ENCODE assay signal across 15 cellular contexts in the genomic region with DNA sequence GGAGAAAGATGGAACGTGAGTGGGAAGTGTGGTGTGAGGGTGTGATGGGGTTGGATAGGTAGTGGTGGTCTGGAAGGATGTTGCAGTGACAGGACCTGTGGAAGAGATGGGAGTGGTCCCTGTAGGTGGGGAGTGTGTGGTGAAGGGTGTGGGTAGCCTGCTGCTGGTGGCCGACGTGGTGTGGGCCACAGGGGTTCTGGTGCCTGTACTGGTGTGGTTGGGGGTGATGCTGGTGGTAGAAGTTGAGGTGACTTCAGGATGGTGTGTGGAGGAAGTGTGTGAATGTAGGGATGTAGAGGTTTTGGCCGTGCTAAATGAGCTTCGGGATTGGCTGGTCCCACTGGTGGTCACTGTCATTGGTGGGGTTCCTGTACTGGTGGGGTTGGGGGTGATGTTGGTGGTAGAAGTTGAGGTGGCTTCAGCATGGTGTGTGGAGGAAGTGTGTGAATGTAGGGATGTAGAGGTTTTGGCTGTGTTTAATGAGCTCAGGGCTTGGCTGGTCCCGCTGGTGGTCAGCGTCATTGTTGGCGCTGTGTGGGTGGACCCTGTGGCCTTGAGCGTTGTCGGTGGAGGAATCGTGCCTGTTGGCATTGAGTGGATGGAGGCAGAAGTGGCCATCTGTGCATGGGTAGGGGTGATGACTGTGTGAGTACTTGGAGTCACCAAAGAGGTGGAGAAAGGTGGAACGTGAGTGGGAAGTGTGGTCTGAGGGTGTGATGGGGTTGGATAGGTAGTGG. TPM values are rescaled to one million over a fixed set of nuclear protein-coding genes. Genes with fewer than 3 reads are reported as not detected.
A peak's percentile ranks its signal among the peaks of the same experiment; 100 is the strongest.
DNase-seq lines count a peak whose midpoint lies in the region; ATAC-seq and TF ChIP-seq lines count a peak whose summit lies in the region.
"Had no signal": no experiment of that assay in that cellular context is flagged by ENCODE, and none has a peak within 500 bp of the region (broad histone marks: within the 10 kb centered on the region; RNA-seq: fewer than 3 reads in every experiment).

No MANE protein-coding gene starts in this region.

- H3K4me1 ChIP-seq in HEK293 (ENCODE audit: control insufficient read depth, insufficient read depth, low read length) (no peaks in the 10 kb centered on the region), esophagus muscularis mucosa (no peaks in the 10 kb centered on the region)
- no peaks in the 10 kb centered on the region for H3K4me1 ChIP-seq in CD4-positive, alpha-beta memory T cell (ENCODE audit: insufficient read depth, low read length)
- H3K4me1 ChIP-seq: adrenal gland had no signal

- H3K27me3 Mint-ChIP-seq in natural killer cell (ENCODE audit: low read depth in 2 of 2) = no peaks in the 10 kb centered on the region
- H3K27me3 Mint-ChIP-seq in CD4-positive, alpha-beta memory T cell = no peaks in the 10 kb centered on the region
- H3K27me3 Mint-ChIP-seq: CD4-positive, alpha-beta T cell had no signal

- H3K36me3 Mint-ChIP-seq in natural killer cell = no peaks in the 10 kb centered on the region
- no peaks in the 10 kb centered on the region for H3K36me3 Mint-ChIP-seq in CD4-positive, alpha-beta memory T cell

- H3K27ac ChIP-seq in HEK293 (ENCODE audit: extremely low read depth, low read depth, low read length) (no peak overlapping the region), esophagus muscularis mucosa (replicated peaks in 1 of 4) (no peak overlapping the region)
- no peak overlapping the region for H3K27ac ChIP-seq in CD4-positive, alpha-beta memory T cell (ENCODE audit: low read depth, low read length)
- H3K27ac ChIP-seq: adrenal gland had no signal

- CTCF ChIA-PET in HEK293 (lab: Yijun Ruan, JAX) = no interaction called here
- CTCF ChIA-PET in CD4-positive, alpha-beta memory T cell (lab: Charles Lee; ENCODE audit: partially characterized antibody) = no interaction called here

- H3K27me3 ChIP-seq in esophagus muscularis mucosa = no peaks in the 10 kb centered on the region
- no peaks in the 10 kb centered on the region for H3K27me3 ChIP-seq in CD4-positive, alpha-beta memory T cell (ENCODE audit: insufficient read depth, low read length)
- H3K27me3 ChIP-seq: adrenal gland had no signal

- H3K9me3 Mint-ChIP-seq in natural killer cell = peaks cover 3 to 17% of the 10 kb centered on the region in 2 donors
- H3K9me3 Mint-ChIP-seq in CD4-positive, alpha-beta memory T cell = peaks cover 0 to 3% (median 0%) of the 10 kb centered on the region in 8 donors
- H3K9me3 Mint-ChIP-seq: CD4-positive, alpha-beta T cell had no signal

- TF ChIP-seq EP300 in esophagus muscularis mucosa (IDR thresholded peaks at IDR 0.05) = no peak

- H3K9me3 ChIP-seq in HEK293 (ENCODE audit: control insufficient read depth, insufficient read depth, low read depth, low read length) (no peaks in the 10 kb centered on the region), esophagus muscularis mucosa (no peaks in the 10 kb centered on the region)
- no peaks in the 10 kb centered on the region for H3K9me3 ChIP-seq in CD4-positive, alpha-beta memory T cell (ENCODE audit: control insufficient read depth in 1 of 2, low read length in 2 of 2)
- H3K9me3 ChIP-seq: adrenal gland had no signal

- peak overlapping the region; percentile 1 to 11 for H3K27ac Mint-ChIP-seq in natural killer cell
- H3K27ac Mint-ChIP-seq in CD4-positive, alpha-beta memory T cell = peak overlapping the region in 2 of 7 donors; percentile 14 to 56
- H3K27ac Mint-ChIP-seq: CD4-positive, alpha-beta T cell had no signal

- TF ChIP-seq POLR2A in esophagus muscularis mucosa (IDR thresholded peaks at IDR 0.05; ENCODE audit: low read depth) = no peak

- peaks cover 28 to 36% of the 10 kb centered on the region in 2 donors for H3K4me1 Mint-ChIP-seq in natural killer cell
- H3K4me1 Mint-ChIP-seq in CD4-positive, alpha-beta memory T cell = peaks cover 17 to 27% (median 23%) of the 10 kb centered on the region in 4 donors

- TF ChIP-seq CTCF in HEK293 (tag by site-specific recombination; IDR thresholded peaks at IDR 0.05) (no peak), esophagus muscularis mucosa (IDR thresholded peaks at IDR 0.05) (no peak), natural killer cell (IDR thresholded peaks at IDR 0.05) (no peak)

- H3K4me3 ChIP-seq in HEK293 (ENCODE audit: low read depth, low read length) = no peak overlapping the region
- no peak overlapping the region for H3K4me3 ChIP-seq in esophagus muscularis mucosa
- H3K4me3 ChIP-seq in CD4-positive, alpha-beta memory T cell (ENCODE audit: low read length in 2 of 2) = no peak overlapping the region
- H3K4me3 ChIP-seq: adrenal gland had no signal

- H3K4me3 Mint-ChIP-seq in natural killer cell = peak overlapping the region; percentile 41
- no peak overlapping the region for H3K4me3 Mint-ChIP-seq in CD4-positive, alpha-beta memory T cell
- H3K4me3 Mint-ChIP-seq: CD4-positive, alpha-beta T cell had no signal

- POLR2A ChIA-PET in HEK293 (lab: Yijun Ruan, JAX) = no interaction called here
- POLR2A ChIA-PET in CD4-positive, alpha-beta memory T cell (lab: Charles Lee; ENCODE audit: partially characterized antibody) = no interaction called here

- DNase-seq in AG08395 (ENCODE audit: low spot score) (peak; percentile 18), esophagus muscularis mucosa (ENCODE audit: extremely low spot score) (peak; percentile 96), natural killer cell (peak; percentile 28), T1000 (lab: John Stamatoyannopoulos, UW) (no peak), dedifferentiated amniotic fluid mesenchymal stem cell (ENCODE audit: extremely low spot score) (no peak)
- no peak for DNase-seq in CD4-positive, alpha-beta memory T cell
- DNase-seq: activated CD4-positive, CD25-positive, alpha-beta regulatory T cell treated with anti-CD3 and anti-CD28 coated beads, Interleukin-2, amount 50 U/mL, for 72 hours; NCI-H345; posterior cingulate gyrus; SHP77 had no signal

- 81% methylated on average over 12 of the region's 12 CpGs for WGBS in esophagus muscularis mucosa

- no peaks in the 10 kb centered on the region for H3K36me3 ChIP-seq in HEK293 (ENCODE audit: control insufficient read depth in 2 of 2, insufficient read depth in 1 of 2, low read length in 2 of 2)
- peaks cover 0 to 28% (median 14%) of the 10 kb centered on the region in 4 donors for H3K36me3 ChIP-seq in esophagus muscularis mucosa
- no peaks in the 10 kb centered on the region for H3K36me3 ChIP-seq in CD4-positive, alpha-beta memory T cell (ENCODE audit: insufficient read depth, low read length)

- ATAC-seq in natural killer cell (peak; percentile 29 to 45 (median 43)), HG02571 (IDR thresholded peaks at IDR 0.05; ENCODE audit: unreplicated experiment) (no peak)

- intact Hi-C loops in esophagus muscularis mucosa (cut with DNase I) = no loop called here
- intact Hi-C loops in natural killer cell (cut with micrococcal nuclease) = loop anchor here (10.0 kb wide), 1 partner anchor 73 kb away; no protein-coding TSS in a partner anchor
- intact Hi-C loops in CD4-positive, alpha-beta memory T cell (cut with micrococcal nuclease) = no loop called here

TF ChIP-seq in HEK293, 187 proteins besides CTCF, POLR2A, EP300 and RAD21:
- TF ChIP-seq ZNF792 (tag by site-specific recombination; IDR thresholded peaks at IDR 0.05) (no peak), ZNF624 (tag by site-specific recombination; IDR thresholded peaks at IDR 0.05) (no peak), HOXD13 (CRISPR knock-in tag; IDR thresholded peaks at IDR 0.05; ENCODE audit: borderline replicate concordance) (0 out of 2 replicates have a peak, but pooled peaks have one; percentile 10), ZNF501 (tag by site-specific recombination; IDR thresholded peaks at IDR 0.05) (no peak), EGR2 (tag by site-specific recombination; IDR thresholded peaks at IDR 0.05; ENCODE audit: low read depth) (peak; percentile 12; the same call in 1 of the 2 replicates)
- TF ChIP-seq, protein P1, sequence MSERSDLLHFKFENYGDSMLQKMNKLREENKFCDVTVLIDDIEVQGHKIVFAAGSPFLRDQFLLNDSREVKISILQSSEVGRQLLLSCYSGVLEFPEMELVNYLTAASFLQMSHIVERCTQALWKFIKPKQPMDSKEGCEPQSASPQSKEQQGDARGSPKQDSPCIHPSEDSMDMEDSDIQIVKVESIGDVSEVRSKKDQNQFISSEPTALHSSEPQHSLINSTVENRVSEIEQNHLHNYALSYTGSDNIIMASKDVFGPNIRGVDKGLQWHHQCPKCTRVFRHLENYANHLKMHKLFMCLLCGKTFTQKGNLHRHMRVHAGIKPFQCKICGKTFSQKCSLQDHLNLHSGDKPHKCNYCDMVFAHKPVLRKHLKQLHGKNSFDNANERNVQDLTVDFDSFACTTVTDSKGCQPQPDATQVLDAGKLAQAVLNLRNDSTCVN (tag by site-specific recombination; optimal IDR thresholded peaks at IDR 0.05) = peak; percentile 1
- TF ChIP-seq, protein P2, sequence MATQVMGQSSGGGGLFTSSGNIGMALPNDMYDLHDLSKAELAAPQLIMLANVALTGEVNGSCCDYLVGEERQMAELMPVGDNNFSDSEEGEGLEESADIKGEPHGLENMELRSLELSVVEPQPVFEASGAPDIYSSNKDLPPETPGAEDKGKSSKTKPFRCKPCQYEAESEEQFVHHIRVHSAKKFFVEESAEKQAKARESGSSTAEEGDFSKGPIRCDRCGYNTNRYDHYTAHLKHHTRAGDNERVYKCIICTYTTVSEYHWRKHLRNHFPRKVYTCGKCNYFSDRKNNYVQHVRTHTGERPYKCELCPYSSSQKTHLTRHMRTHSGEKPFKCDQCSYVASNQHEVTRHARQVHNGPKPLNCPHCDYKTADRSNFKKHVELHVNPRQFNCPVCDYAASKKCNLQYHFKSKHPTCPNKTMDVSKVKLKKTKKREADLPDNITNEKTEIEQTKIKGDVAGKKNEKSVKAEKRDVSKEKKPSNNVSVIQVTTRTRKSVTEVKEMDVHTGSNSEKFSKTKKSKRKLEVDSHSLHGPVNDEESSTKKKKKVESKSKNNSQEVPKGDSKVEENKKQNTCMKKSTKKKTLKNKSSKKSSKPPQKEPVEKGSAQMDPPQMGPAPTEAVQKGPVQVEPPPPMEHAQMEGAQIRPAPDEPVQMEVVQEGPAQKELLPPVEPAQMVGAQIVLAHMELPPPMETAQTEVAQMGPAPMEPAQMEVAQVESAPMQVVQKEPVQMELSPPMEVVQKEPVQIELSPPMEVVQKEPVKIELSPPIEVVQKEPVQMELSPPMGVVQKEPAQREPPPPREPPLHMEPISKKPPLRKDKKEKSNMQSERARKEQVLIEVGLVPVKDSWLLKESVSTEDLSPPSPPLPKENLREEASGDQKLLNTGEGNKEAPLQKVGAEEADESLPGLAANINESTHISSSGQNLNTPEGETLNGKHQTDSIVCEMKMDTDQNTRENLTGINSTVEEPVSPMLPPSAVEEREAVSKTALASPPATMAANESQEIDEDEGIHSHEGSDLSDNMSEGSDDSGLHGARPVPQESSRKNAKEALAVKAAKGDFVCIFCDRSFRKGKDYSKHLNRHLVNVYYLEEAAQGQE (tag by site-specific recombination; IDR thresholded peaks at IDR 0.05) = no peak

RNA-seq across cellular contexts. Expression of a gene that starts 19.1 kb away (rescaled TPM):
- not detected for total RNA-seq in esophagus muscularis mucosa
- not detected for total RNA-seq in natural killer cell
- not detected for total RNA-seq in CD4-positive, alpha-beta memory T cell
- polyA plus RNA-seq in CD4-positive, alpha-beta memory T cell = under 1 TPM in 1 of 2 donors, not detected in 1; 0.13 TPM
- total RNA-seq: CD4-positive, alpha-beta T cell; LHCN-M2 had no signal

RNA-seq across cellular contexts. Expression of a gene that starts 57.2 kb away (rescaled TPM):
- under 1 TPM in 1 of 4 donors, not detected in 3; 0.34 TPM for total RNA-seq in esophagus muscularis mucosa
- not detected for total RNA-seq in natural killer cell
- not detected for total RNA-seq in CD4-positive, alpha-beta memory T cell
- polyA plus RNA-seq in CD4-positive, alpha-beta memory T cell = not detected
- total RNA-seq: CD4-positive, alpha-beta T cell; LHCN-M2 had no signal

Comparison
In these comparisons a context has a peak if more than half of its experiments do, and no peak if none do; other contexts are left out.
1. DNase-seq: peak in AG08395 (single experiment), esophagus muscularis mucosa (single experiment) and natural killer cell (single experiment); none in T1000 (single experiment), CD4-positive, alpha-beta memory T cell (0 of 5) and dedifferentiated amniotic fluid mesenchymal stem cell (single experiment).